ENCODE assay signal across 8 cellular contexts in genomic region chr1:206575165-206575893, GRCh38. TPM values are rescaled to one million over a fixed set of nuclear protein-coding genes. Genes with fewer than 3 reads are reported as not detected.
A peak's percentile ranks its signal among the peaks of the same experiment; 100 is the strongest.
DNase-seq lines count a peak whose midpoint lies in the region; ATAC-seq and TF ChIP-seq lines count a peak whose summit lies in the region.

No MANE protein-coding gene starts in this region.

- H2BK5ac ChIP-seq in H9 (ENCODE audit: insufficient read length, low read length) = no peak overlapping the region

- H3K9me3 Mint-ChIP-seq in neural progenitor cell = no peaks in the 10 kb centered on the region
- no peaks in the 10 kb centered on the region for H3K9me3 Mint-ChIP-seq in H9

- H4K91ac ChIP-seq in H9 (ENCODE audit: insufficient read length, low read depth, low read length) = no peak overlapping the region

- no peaks in the 10 kb centered on the region for H4K20me1 ChIP-seq in SK-N-SH (ENCODE audit: insufficient read depth)
- H4K20me1 ChIP-seq in neural progenitor cell (ENCODE audit: low read depth) = no peaks in the 10 kb centered on the region
- no peaks in the 10 kb centered on the region for H4K20me1 ChIP-seq in H9 (ENCODE audit: control insufficient read depth, insufficient read depth, insufficient read length)

- H3K4me1 Mint-ChIP-seq in neural progenitor cell (no peaks in the 10 kb centered on the region), H9 (peaks cover 3 to 21% of the 10 kb centered on the region in 2 experiments; a peak in 3 of 4 replicates)

- H3K9ac ChIP-seq in SK-N-SH = no peak overlapping the region
- no peak overlapping the region for H3K9ac ChIP-seq in neural progenitor cell
- no peak overlapping the region for H3K9ac ChIP-seq in H9 (ENCODE audit: extremely low read depth, insufficient read length, low read length)

- 78% methylated on average over 9 of the region's 11 CpGs for WGBS in SK-N-SH (ENCODE audit: low lambda C conversion rate)
- no CpG with 5 or more reads among the region's 11 CpGs for WGBS in H9 (ENCODE audit: extremely low coverage, insufficient read length, low lambda C conversion rate)

- H3K27me3 ChIP-seq in AG04450 (ENCODE audit: control insufficient read depth, insufficient read depth, low read length) (peaks cover 3% of the 10 kb centered on the region), SK-N-SH (ENCODE audit: insufficient read depth) (no peaks in the 10 kb centered on the region), neural progenitor cell (no peaks in the 10 kb centered on the region), H9 (ENCODE audit: insufficient read depth, low read length) (no peaks in the 10 kb centered on the region)
- H3K27me3 ChIP-seq in effector memory CD4-positive, alpha-beta T cell (replicated peaks; ENCODE audit: control insufficient read depth, insufficient read depth, low read length, poor library complexity, severe bottlenecking) = no peaks in the 10 kb centered on the region

- H3K4me3 ChIP-seq in AG04450 (ENCODE audit: low read depth, low read length) (no peak overlapping the region), SK-N-SH (ENCODE audit: low read depth in 2 of 2, low read length in 1 of 2) (no peak overlapping the region), neural progenitor cell (no peak overlapping the region)
- peak overlapping the region; percentile 11 for H3K4me3 ChIP-seq in effector memory CD4-positive, alpha-beta T cell (ENCODE audit: insufficient read depth, low read depth, low read length, poor library complexity, severe bottlenecking)

- no peak overlapping the region for H3K18ac ChIP-seq in H9 (ENCODE audit: insufficient read length, low read depth, low read length)

- no peaks in the 10 kb centered on the region for H3K36me3 Mint-ChIP-seq in neural progenitor cell
- no peaks in the 10 kb centered on the region for H3K36me3 Mint-ChIP-seq in H9 (ENCODE audit: insufficient read depth in 1 of 3, low read depth in 3 of 3)

- H3K79me1 ChIP-seq in H9 (ENCODE audit: insufficient read depth, low read depth, low read length, poor library complexity, severe bottlenecking) = no peaks in the 10 kb centered on the region

- POLR2A ChIA-PET in AG04450 (lab: Yijun Ruan, JAX) = interaction anchor here (1.2 kb wide), 1 partner anchor 71 kb away, joined by 4 read pairs; no protein-coding TSS in a partner anchor
- POLR2A ChIA-PET in SK-N-SH (lab: Yijun Ruan, JAX) = no interaction called here

- H2AFZ ChIP-seq in SK-N-SH (ENCODE audit: low read depth) (peak overlapping the region; percentile 10), neural progenitor cell (replicated peaks) (peak overlapping the region; percentile 73), H9 (ENCODE audit: low read length) (no peak overlapping the region)

- no peak overlapping the region for H2BK12ac ChIP-seq in H9 (ENCODE audit: insufficient read length, low read depth, low read length)

- TF ChIP-seq CTCF in AG04450 (IDR thresholded peaks at IDR 0.05; ENCODE audit: low read depth, low read length) (no peak), SK-N-SH (IDR thresholded peaks at IDR 0.05) (no peak), neural progenitor cell (IDR thresholded peaks at IDR 0.05) (no peak), H9 (conservative IDR thresholded peaks at IDR 0.05) (no peak)

- no peak for TF ChIP-seq EP300 in SK-N-SH (IDR thresholded peaks at IDR 0.05; ENCODE audit: borderline replicate concordance in 1 of 2, low read depth in 1 of 2, low read length in 1 of 2)

- no peak overlapping the region for H3K56ac ChIP-seq in H9 (ENCODE audit: insufficient read length, low read depth, low read length)

- peaks cover 2% of the 10 kb centered on the region for H3K27me3 Mint-ChIP-seq in neural progenitor cell (ENCODE audit: insufficient read depth, low read depth)
- H3K27me3 Mint-ChIP-seq in H9 (ENCODE audit: low read depth) = peaks cover 6% of the 10 kb centered on the region

- H3K4me2 ChIP-seq in SK-N-SH = no peak overlapping the region
- no peak overlapping the region for H3K4me2 ChIP-seq in neural progenitor cell
- H3K4me2 ChIP-seq in H9 (ENCODE audit: insufficient read depth, insufficient read length, low read length) = no peak overlapping the region

- no peak overlapping the region for H2BK20ac ChIP-seq in H9 (ENCODE audit: low read depth, low read length, poor library complexity, severe bottlenecking)

- no peak overlapping the region for H3T11ph ChIP-seq in H9 (ENCODE audit: low read length)

- no peak overlapping the region for H3K4ac ChIP-seq in H9 (ENCODE audit: low read depth, low read length)

- H3K4me1 ChIP-seq in SK-N-SH (ENCODE audit: control insufficient read depth in 1 of 2, insufficient read depth in 2 of 2, low read depth in 1 of 2, low read length in 1 of 2) = peaks cover 0 to 14% of the 10 kb centered on the region in 2 experiments; a peak in 3 of 4 replicates
- peaks cover 82% of the 10 kb centered on the region for H3K4me1 ChIP-seq in effector memory CD4-positive, alpha-beta T cell (ENCODE audit: control insufficient read depth, insufficient read depth, low read length, poor library complexity, severe bottlenecking)
- peaks cover 8% of the 10 kb centered on the region for H3K4me1 ChIP-seq in neural progenitor cell
- H3K4me1 ChIP-seq in H9 (ENCODE audit: insufficient read depth, low read length) = no peaks in the 10 kb centered on the region

- no peak overlapping the region for H2BK120ac ChIP-seq in H9 (ENCODE audit: low read depth, low read length, poor library complexity, severe bottlenecking)

- ATAC-seq in GM21390 (IDR thresholded peaks at IDR 0.05; ENCODE audit: unreplicated experiment) = peak; percentile 37
- ATAC-seq in GM21737 (IDR thresholded peaks at IDR 0.05; ENCODE audit: unreplicated experiment) = no peak

- no peak overlapping the region for H3K23ac ChIP-seq in H9 (ENCODE audit: insufficient read length, low read depth, low read length)

- no peak overlapping the region for H4K5ac ChIP-seq in H9 (ENCODE audit: insufficient read length, low read depth, low read length)

- H3K9me3 ChIP-seq in AG04450 (ENCODE audit: control insufficient read depth, insufficient read depth, low read length) = no peaks in the 10 kb centered on the region
- no peaks in the 10 kb centered on the region for H3K9me3 ChIP-seq in SK-N-SH
- no peaks in the 10 kb centered on the region for H3K9me3 ChIP-seq in effector memory CD4-positive, alpha-beta T cell (ENCODE audit: control insufficient read depth, low read length)
- H3K9me3 ChIP-seq in neural progenitor cell (ENCODE audit: low read depth) = no peaks in the 10 kb centered on the region
- no peaks in the 10 kb centered on the region for H3K9me3 ChIP-seq in H9 (ENCODE audit: control insufficient read depth, low read depth, low read length)

- H3K79me2 ChIP-seq in SK-N-SH (ENCODE audit: insufficient read depth) (no peaks in the 10 kb centered on the region), neural progenitor cell (ENCODE audit: low read depth) (no peaks in the 10 kb centered on the region), H9 (ENCODE audit: insufficient read depth, low read length) (no peaks in the 10 kb centered on the region)

- CTCF ChIA-PET in AG04450 (lab: Charles Lee) (interaction anchor here (0.9 to 5.2 kb wide), 6 partner anchors 8 to 96 kb away, joined by 3 to 24 read pairs (median 6); no protein-coding TSS in a partner anchor), SK-N-SH (lab: Yijun Ruan, JAX) (interaction anchor here (0.7 to 3.2 kb wide), 8 partner anchors 8 to 96 kb away, joined by 3 to 17 read pairs (median 4); no protein-coding TSS in a partner anchor)

- no peak overlapping the region for H4K8ac ChIP-seq in H9 (replicated peaks; ENCODE audit: insufficient read length, low read depth, low read length)

- H3K36me3 ChIP-seq in SK-N-SH (replicated peaks in 1 of 2; ENCODE audit: control insufficient read depth in 1 of 2, insufficient read depth in 2 of 2, low read length in 1 of 2) (no peaks in the 10 kb centered on the region), neural progenitor cell (no peaks in the 10 kb centered on the region)
- peaks cover 24% of the 10 kb centered on the region for H3K36me3 ChIP-seq in effector memory CD4-positive, alpha-beta T cell (ENCODE audit: control insufficient read depth, insufficient read depth, low read length)

- H3K14ac ChIP-seq in H9 (ENCODE audit: insufficient read depth, low read length) = no peak overlapping the region

- no peak overlapping the region for H2BK15ac ChIP-seq in H9 (ENCODE audit: low read depth, low read length)

- TF ChIP-seq RAD21 in SK-N-SH (IDR thresholded peaks at IDR 0.05; ENCODE audit: low read length) = no peak

- no peak overlapping the region for H3K27ac Mint-ChIP-seq in neural progenitor cell
- no peak overlapping the region for H3K27ac Mint-ChIP-seq in H9

- H3K23me2 ChIP-seq in H9 (ENCODE audit: insufficient read length, low read depth, low read length, poor library complexity, severe bottlenecking) = no peaks in the 10 kb centered on the region

- peak overlapping the region; percentile 39 for H3K27ac ChIP-seq in AG04450 (ENCODE audit: low read depth, low read length)
- H3K27ac ChIP-seq in SK-N-SH (ENCODE audit: low read depth in 2 of 2, low read length in 1 of 2) = no peak overlapping the region
- H3K27ac ChIP-seq in effector memory CD4-positive, alpha-beta T cell (ENCODE audit: insufficient read depth, low read length, poor library complexity, severe bottlenecking) = peak overlapping the region; percentile 93
- H3K27ac ChIP-seq in neural progenitor cell = no peak overlapping the region
- no peak overlapping the region for H3K27ac ChIP-seq in H9 (ENCODE audit: insufficient read length, low read depth, low read length)

- DNase-seq in AG04450 (ENCODE audit: low read depth, low spot score) (peak; percentile 73), SK-N-SH (no peak), neural progenitor cell (ENCODE audit: low spot score) (no peak), germinal center (ENCODE audit: low spot score) (no peak), H9 (no peak)
- DNase-seq in effector memory CD4-positive, alpha-beta T cell = peak in 2 of 3 donors; percentile 42 to 43

- H3K9me2 ChIP-seq in SK-N-SH = no peaks in the 10 kb centered on the region

- H3F3A ChIP-seq in SK-N-SH (replicated peaks; ENCODE audit: insufficient read depth) (no peaks in the 10 kb centered on the region), neural progenitor cell (ENCODE audit: low read depth) (no peaks in the 10 kb centered on the region)

- H3K4me3 Mint-ChIP-seq in neural progenitor cell = no peak overlapping the region
- no peak overlapping the region for H3K4me3 Mint-ChIP-seq in H9

- no peak overlapping the region for H2AK5ac ChIP-seq in H9 (ENCODE audit: insufficient read length, low read length)

RNA-seq across cellular contexts. Expression of gene EIF2D, which starts 36.9 kb away (rescaled TPM):
- polyA plus RNA-seq in AG04450 (2011; rRNA removed) (71.8 and 74.0 TPM in 2 replicates), SK-N-SH (2012; rRNA removed) (59.5 and 83.2 TPM in 2 replicates)
- polyA minus RNA-seq in AG04450 (2011; rRNA and poly(A)+ RNA removed) = 43.8 and 45.5 TPM in 2 replicates
- 55.4 and 68.8 TPM in 2 replicates for polyA plus RNA-seq in SK-N-SH (2012; cell fraction: cytosol; rRNA removed)
- 77.6 and 111 TPM in 2 replicates for polyA plus RNA-seq in SK-N-SH (2012; cell fraction: nucleus; rRNA removed)
- total RNA-seq in neural progenitor cell (ENCODE audit: low replicate concordance) (45.2 and 47.5 TPM in 2 replicates), H9 (2021) (32.7 and 35.8 TPM in 2 replicates)

Comparison
In these comparisons a context has a peak if more than half of its experiments do, and no peak if none do; other contexts are left out.
1. DNase-seq: peak in AG04450 (single experiment) and effector memory CD4-positive, alpha-beta T cell (2 of 3); none in SK-N-SH (single experiment), neural progenitor cell (single experiment), germinal center (single experiment) and H9 (single experiment).
2. H3K27ac ChIP-seq: peak in AG04450 (single experiment) and effector memory CD4-positive, alpha-beta T cell (single experiment); none in SK-N-SH (0 of 2), neural progenitor cell (single experiment) and H9 (single experiment).